Comparison of ENCODE assay signal across 8 cellular contexts in the genomic region with DNA sequence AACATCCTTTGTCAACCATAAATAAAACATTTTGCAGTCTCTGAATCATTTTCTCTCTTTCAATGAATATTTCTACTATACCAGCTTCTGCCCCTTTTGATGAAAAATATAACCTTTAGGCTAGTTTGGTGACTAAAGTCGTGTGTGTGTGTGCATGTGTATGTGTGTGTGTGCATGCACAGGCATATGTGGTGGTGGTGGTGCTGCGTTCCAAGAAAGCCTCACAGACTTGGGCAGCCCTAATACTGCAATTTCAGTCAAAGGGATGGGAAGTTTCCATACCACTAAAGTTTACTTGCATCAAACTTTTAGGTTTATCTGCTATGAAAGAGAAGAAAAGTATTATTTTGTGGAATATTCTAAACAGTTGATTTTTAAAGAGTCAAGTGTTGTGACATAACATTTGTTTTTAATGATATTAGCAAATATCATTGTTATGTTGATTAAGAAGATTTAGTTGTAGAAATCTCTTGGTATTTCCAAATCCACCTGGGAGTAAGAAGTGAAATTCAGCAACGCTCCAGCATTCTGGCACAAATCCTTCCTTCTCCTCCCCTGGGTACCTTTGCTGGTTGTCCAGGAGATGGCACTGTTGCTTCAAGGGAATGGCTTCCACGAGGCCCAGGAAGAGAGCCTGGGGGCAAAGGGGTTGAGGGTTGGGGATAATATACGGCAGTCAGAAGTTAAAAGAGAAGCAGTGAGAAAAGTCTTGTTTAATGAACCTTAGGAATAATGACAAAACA. TPM values are rescaled to one million over a fixed set of nuclear protein-coding genes. Genes with fewer than 3 reads are reported as not detected.
DNase-seq lines count a peak whose midpoint lies in the region; ATAC-seq, FAIRE-seq and TF ChIP-seq lines count a peak whose summit lies in the region.

No MANE protein-coding gene starts in this region.

- no peak overlapping the region for H3K27ac ChIP-seq in pancreas

- peak; percentile 70 for FAIRE-seq in pancreas (lab: Jason Lieb, UNC)

- peak; percentile 52 for TF ChIP-seq CTCF in WI38 (IDR thresholded peaks at IDR 0.05; ENCODE audit: low read depth, low read length)
- peak; percentile 53 to 86 (median 80) for TF ChIP-seq CTCF in pancreas (IDR thresholded peaks at IDR 0.05)

- peak; percentile 43 for DNase-seq in NK-92 treated with Interleukin-12 subunit alpha and Interleukin-12 subunit beta, amount 100 ng/mL, for 24 hours (lab: John Stamatoyannopoulos, UW)
- no peak for DNase-seq in NK-92 (lab: John Stamatoyannopoulos, UW; ENCODE audit: unreplicated experiment)
- DNase-seq in NCI-H1930 (lab: John Stamatoyannopoulos, UW): peak; percentile 67 to 82
- peak; percentile 49 for DNase-seq in glomerular visceral epithelial cell (ENCODE audit: extremely low spot score)
- DNase-seq in pancreas: peak in 4 of 6 donors; percentile 36 to 64 (median 52)

- no peaks in the 10 kb centered on the region for H3K36me3 ChIP-seq in pancreas

- H3K9me3 ChIP-seq in pancreas: no peaks in the 10 kb centered on the region

- H3K4me3 ChIP-seq in WI38 (ENCODE audit: low read depth, low read length) (no peak overlapping the region), pancreas (no peak overlapping the region)

- WGBS in pancreas, 2 donors: 15 to 19% methylated on average over 5 of the region's 5 CpGs

- intact Hi-C loops in pancreas (cut with DNase I): no loop called here

- peaks cover 0 to 3% (median 0%) of the 10 kb centered on the region in 3 donors for H3K4me1 ChIP-seq in pancreas

- no peaks in the 10 kb centered on the region for H3K27me3 ChIP-seq in pancreas

- ATAC-seq in HG02588 (IDR thresholded peaks at IDR 0.05; ENCODE audit: unreplicated experiment) (peak; percentile 60), pancreas (peak; percentile 86 to 96 (median 94)), HG02884 (IDR thresholded peaks at IDR 0.05; ENCODE audit: unreplicated experiment) (no peak)

RNA-seq across cellular contexts. Expression of a gene that starts 41.5 kb away (rescaled TPM):
- total RNA-seq in pancreas: 1 to 10 TPM in 1 of 6 donors, under 1 TPM in 5; 0.16 to 1.1 (median 0.53) TPM
- polyA plus RNA-seq in pancreas: 1 to 10 TPM in 1 of 2 donors, under 1 TPM in 1; 0.30 to 1.9 TPM
